26 cellular contexts compared by ENCODE assay signal in genomic region chr10:6536102-6536501, GRCh38. TPM values are rescaled to one million over a fixed set of nuclear protein-coding genes. Genes with fewer than 3 reads are reported as not detected.
DNase-seq lines count a peak whose midpoint lies in the region; ATAC-seq, FAIRE-seq and TF ChIP-seq lines count a peak whose summit lies in the region.
"Had no signal": no experiment of that assay in that cellular context is flagged by ENCODE, and none has a peak within 500 bp of the region (broad histone marks: within the 10 kb centered on the region; RNA-seq: fewer than 3 reads in every experiment).

No MANE protein-coding gene starts in this region.

- H3K18ac ChIP-seq in H1 (ENCODE audit: extremely low read depth, low read length) = no peak overlapping the region

- 0 out of 2 replicates have a peak overlapping the region, but pooled peaks have one; percentile 57 for H4K8ac ChIP-seq in H1 (ENCODE audit: extremely low read depth, insufficient read depth, low read length)

- H3K4me2 ChIP-seq in H1 (ENCODE audit: insufficient read depth in 1 of 2, low read depth in 2 of 2, low read length in 2 of 2) = no peak overlapping the region
- H3K4me2 ChIP-seq: hepatocyte had no signal

- H3K27ac ChIP-seq in H1 (ENCODE audit: low read depth, low read length) = no peak overlapping the region
- H3K27ac ChIP-seq: gastrocnemius medialis, hepatocyte, Peyer's patch, psoas muscle had no signal

- peaks cover 67% of the 10 kb centered on the region for H3K4me1 Mint-ChIP-seq in activated naive CD4-positive, alpha-beta T cell treated with anti-CD3 and anti-CD28 coated beads for 36 hours (ENCODE audit: low read depth)
- H3K4me1 Mint-ChIP-seq in activated CD8-positive, alpha-beta T cell treated with anti-CD3 and anti-CD28 coated beads, Interleukin-2, amount 10 ng/mL, durations not matched to agents 7 days and 5 days (ENCODE audit: low read depth) = peaks cover 71% of the 10 kb centered on the region
- H3K4me1 Mint-ChIP-seq: B cell had no signal

- H3K27ac Mint-ChIP-seq in activated naive CD4-positive, alpha-beta T cell treated with anti-CD3 and anti-CD28 coated beads for 36 hours = peak overlapping the region; percentile 62
- H3K27ac Mint-ChIP-seq in activated CD8-positive, alpha-beta T cell treated with anti-CD3 and anti-CD28 coated beads, Interleukin-2, amount 10 ng/mL, durations not matched to agents 7 days and 5 days = peak overlapping the region; percentile 10
- H3K27ac Mint-ChIP-seq: activated T-cell treated with anti-CD3 and anti-CD28 coated beads, Interleukin-2, amount 50 U/mL, for 72 hours; B cell had no signal

- H3K9me3 Mint-ChIP-seq in activated naive CD4-positive, alpha-beta T cell treated with anti-CD3 and anti-CD28 coated beads for 36 hours = no peaks in the 10 kb centered on the region
- H3K9me3 Mint-ChIP-seq in activated CD8-positive, alpha-beta T cell treated with anti-CD3 and anti-CD28 coated beads, Interleukin-2, amount 10 ng/mL, durations not matched to agents 7 days and 5 days (ENCODE audit: insufficient read depth) = no peaks in the 10 kb centered on the region
- H3K9me3 Mint-ChIP-seq: activated T-cell treated with anti-CD3 and anti-CD28 coated beads, Interleukin-2, amount 50 U/mL, for 72 hours had no signal

- POLR2A ChIA-PET in activated CD8-positive, alpha-beta T cell treated with anti-CD3 and anti-CD28 coated beads, Interleukin-2, amount 10 ng/mL, durations not matched to agents 7 days and 5 days (lab: Charles Lee) = no interaction called here
- POLR2A ChIA-PET in H1 (lab: Charles Lee; ENCODE audit: partially characterized antibody) = no interaction called here

- no peak overlapping the region for H4K5ac ChIP-seq in H1 (ENCODE audit: insufficient read length, low read depth, low read length)

- no peak overlapping the region for H3K56ac ChIP-seq in H1 (replicated peaks; ENCODE audit: insufficient read length, low read depth, low read length)

- H3K36me3 Mint-ChIP-seq in activated naive CD4-positive, alpha-beta T cell treated with anti-CD3 and anti-CD28 coated beads for 36 hours (ENCODE audit: low read depth) = peaks cover 7% of the 10 kb centered on the region
- H3K36me3 Mint-ChIP-seq in activated CD8-positive, alpha-beta T cell treated with anti-CD3 and anti-CD28 coated beads, Interleukin-2, amount 10 ng/mL, durations not matched to agents 7 days and 5 days (ENCODE audit: low read depth) = peaks cover 59% of the 10 kb centered on the region

- CTCF ChIA-PET in activated naive CD4-positive, alpha-beta T cell treated with anti-CD3 and anti-CD28 coated beads for 36 hours (lab: Charles Lee) = no interaction called here
- CTCF ChIA-PET in activated CD8-positive, alpha-beta T cell treated with anti-CD3 and anti-CD28 coated beads, Interleukin-2, amount 10 ng/mL, durations not matched to agents 7 days and 5 days (lab: Charles Lee) = interaction anchor here (1.4 kb wide), 1 partner anchor 63 kb away, joined by 4 read pairs; no protein-coding TSS in a partner anchor
- CTCF ChIA-PET in H1 (lab: Charles Lee; ENCODE audit: partially characterized antibody) = interaction anchor here (2.8 kb wide), 1 partner anchor 8 kb away, joined by 9 read pairs; no protein-coding TSS in a partner anchor

- H2AFZ ChIP-seq in H1 (ENCODE audit: low read length) = no peak overlapping the region
- H2AFZ ChIP-seq: hepatocyte had no signal

- H3K4me3 ChIP-seq in H1 (ENCODE audit: extremely low read depth in 1 of 4, insufficient read depth in 2 of 4, low read depth in 3 of 4, low read length in 4 of 4) = no peak overlapping the region
- H3K4me3 ChIP-seq: gastrocnemius medialis, hepatocyte, Peyer's patch, psoas muscle had no signal

- no peak overlapping the region for H4K91ac ChIP-seq in H1 (replicated peaks; ENCODE audit: insufficient read length, low read length)

- H3K9ac ChIP-seq in H1 (replicated peaks in 1 of 4; ENCODE audit: extremely low read depth in 1 of 4, low read depth in 3 of 4, low read length in 3 of 4) = no peak overlapping the region

- H2BK5ac ChIP-seq in H1 (ENCODE audit: low read depth, low read length) = no peak overlapping the region

- peaks cover 0 to 4% (median 2%) of the 10 kb centered on the region in 4 experiments; a peak in 3 of 7 replicates for H3K4me1 ChIP-seq in H1 (replicated peaks in 1 of 4; ENCODE audit: control insufficient read depth in 3 of 4, insufficient read depth in 4 of 4, low read length in 3 of 4)
- H3K4me1 ChIP-seq: Caco-2, Peyer's patch, psoas muscle had no signal

- no peak overlapping the region for H2BK15ac ChIP-seq in H1 (ENCODE audit: low read length)

- ATAC-seq in activated CD8-positive, alpha-beta T cell treated with anti-CD3 and anti-CD28 coated beads, Interleukin-2, amount 10 ng/mL, durations not matched to agents 7 days and 5 days = no peak
- ATAC-seq: activated T-cell treated with anti-CD3 and anti-CD28 coated beads, Interleukin-2, amount 50 U/mL, for 72 hours; gastrocnemius medialis; HCT116; left colon; psoas muscle had no signal

- no peaks in the 10 kb centered on the region for H3K9me3 ChIP-seq in H1 (ENCODE audit: insufficient read depth in 2 of 2, low read depth in 1 of 2, low read length in 1 of 2)
- H3K9me3 ChIP-seq: Caco-2, gastrocnemius medialis, Peyer's patch, psoas muscle had no signal

- H2BK120ac ChIP-seq in H1 (replicated peaks; ENCODE audit: low read depth, low read length) = no peak overlapping the region

- H2BK20ac ChIP-seq in H1 (ENCODE audit: low read length) = no peak overlapping the region

- H3K27me3 ChIP-seq in H1 (replicated peaks in 1 of 4; ENCODE audit: control insufficient read depth in 3 of 4, extremely low read depth in 1 of 4, insufficient read depth in 3 of 4, low read length in 3 of 4) = no peaks in the 10 kb centered on the region
- H3K27me3 ChIP-seq: gastrocnemius medialis, Peyer's patch had no signal

- H3K79me2 ChIP-seq in H1 (ENCODE audit: control insufficient read depth in 1 of 2, insufficient read depth in 2 of 2, low read length in 2 of 2) = no peaks in the 10 kb centered on the region
- H3K79me2 ChIP-seq: hepatocyte had no signal

- in situ Hi-C loops in GM13976 (cut with MboI; ENCODE audit: low sequenced_read_pairs, unreplicated experiment) = no loop called here

- no peak overlapping the region for H3K14ac ChIP-seq in H1 (ENCODE audit: insufficient read length)

- no peak overlapping the region for H2BK12ac ChIP-seq in H1 (ENCODE audit: low read depth, low read length)

- H3K4me3 Mint-ChIP-seq in activated naive CD4-positive, alpha-beta T cell treated with anti-CD3 and anti-CD28 coated beads for 36 hours = no peak overlapping the region
- H3K4me3 Mint-ChIP-seq in activated CD8-positive, alpha-beta T cell treated with anti-CD3 and anti-CD28 coated beads, Interleukin-2, amount 10 ng/mL, durations not matched to agents 7 days and 5 days = no peak overlapping the region
- H3K4me3 Mint-ChIP-seq: activated T-cell treated with anti-CD3 and anti-CD28 coated beads, Interleukin-2, amount 50 U/mL, for 72 hours; B cell had no signal

- no peak for TF ChIP-seq EP300 in H1 (IDR thresholded peaks at IDR 0.05; ENCODE audit: borderline replicate concordance in 1 of 2, low read depth in 2 of 2, low read length in 2 of 2)

- H3K36me3 ChIP-seq in H1 (ENCODE audit: control insufficient read depth in 2 of 4, insufficient read depth in 4 of 4, low read length in 3 of 4) = no peaks in the 10 kb centered on the region
- H3K36me3 ChIP-seq: gastrocnemius medialis, Peyer's patch had no signal

- H3K23ac ChIP-seq in H1 (ENCODE audit: insufficient read length) = no peak overlapping the region

- H3K23me2 ChIP-seq in H1 (ENCODE audit: low read depth, low read length) = no peaks in the 10 kb centered on the region; the same call in 1 of the 2 replicates

- TF ChIP-seq CTCF in H1 (IDR thresholded peaks at IDR 0.05; ENCODE audit: control extremely low read depth in 1 of 3, insufficient read depth in 1 of 3, low read depth in 1 of 3, low read length in 3 of 3) (no peak), GM13976 (IDR thresholded peaks at IDR 0.05; ENCODE audit: borderline replicate concordance, control extremely low read depth, extremely low read depth, insufficient read depth, missing control alignments) (no peak)

- no peaks in the 10 kb centered on the region; the same call in 1 of the 2 replicates for H3K79me1 ChIP-seq in H1 (ENCODE audit: low read depth, low read length)

- H4K20me1 ChIP-seq in H1 (replicated peaks in 1 of 2; ENCODE audit: control insufficient read depth in 1 of 2, insufficient read depth in 2 of 2, low read length in 2 of 2) = no peaks in the 10 kb centered on the region

- no peak for TF ChIP-seq POLR2A in H1 (IDR thresholded peaks at IDR 0.05; ENCODE audit: control extremely low read depth in 1 of 2, low read depth in 2 of 2, low read length in 2 of 2)

- H3K4ac ChIP-seq in H1 (replicated peaks; ENCODE audit: insufficient read length, low read depth, low read length) = no peak overlapping the region

- intact Hi-C loops in activated naive CD4-positive, alpha-beta T cell treated with anti-CD3 and anti-CD28 coated beads for 36 hours (cut with micrococcal nuclease) = no loop called here

- TF ChIP-seq RAD21 in H1 (IDR thresholded peaks at IDR 0.05 in 1 of 2, conservative IDR thresholded peaks at IDR 0.05 in 1 of 2; ENCODE audit: low read depth in 2 of 2, low read length in 2 of 2) = no peak

- H3K27me3 Mint-ChIP-seq in activated naive CD4-positive, alpha-beta T cell treated with anti-CD3 and anti-CD28 coated beads for 36 hours (ENCODE audit: low read depth) = no peaks in the 10 kb centered on the region
- no peaks in the 10 kb centered on the region for H3K27me3 Mint-ChIP-seq in activated CD8-positive, alpha-beta T cell treated with anti-CD3 and anti-CD28 coated beads, Interleukin-2, amount 10 ng/mL, durations not matched to agents 7 days and 5 days (ENCODE audit: low read depth)

- FAIRE-seq in H1 (lab: Jason Lieb, UNC) = no peak

- 94% methylated on average over 3 of the region's 3 CpGs; no CpG with 5 or more reads in 1 of the 2 experiments for WGBS in H1 (ENCODE audit: extremely low coverage in 1 of 2, insufficient coverage in 1 of 2, insufficient read length in 1 of 2, insufficient replicate concordance in 2 of 2, low coverage in 1 of 2, low lambda C conversion rate in 2 of 2, missing lambda C conversion rate in 1 of 2), 2 experiments

- H2AK5ac ChIP-seq in H1 (ENCODE audit: low read depth, low read length) = no peak overlapping the region

- DNase-seq in activated naive CD4-positive, alpha-beta T cell treated with anti-CD3 and anti-CD28 coated beads for 36 hours = no peak
- DNase-seq in activated naive CD4-positive, alpha-beta T cell treated with Interleukin-2 at 50 U/mL for 16 hours = no peak
- no peak for DNase-seq in activated CD8-positive, alpha-beta T cell treated with anti-CD3 and anti-CD28 coated beads, Interleukin-2, amount 10 ng/mL, durations not matched to agents 7 days and 5 days
- DNase-seq in H1 (ENCODE audit: low read depth in 1 of 2, low spot score in 2 of 2) (no peak), GM13976 (ENCODE audit: low spot score) (no peak), NCI-H2029 (lab: John Stamatoyannopoulos, UW) (no peak), NCI-H446 treated with DMSO at 0.1 percent for 48 hours (lab: John Stamatoyannopoulos, UW) (no peak)
- DNase-seq: activated T-cell treated with anti-CD3 and anti-CD28 coated beads, Interleukin-2, amount 50 U/mL, for 72 hours; Caco-2; central memory CD4-positive, alpha-beta T cell; gastrocnemius medialis; GDM1; left colon; NCI-H1105 treated with DMSO at 0.1 percent for 48 hours; NCI-H2081 treated with DMSO at 0.1 percent for 48 hours; NCI-H345; NCI-H748 treated with DMSO at 0.1 percent for 48 hours; Peyer's patch; psoas muscle; SIG-M5; stimulated activated CD4-positive, alpha-beta T cell treated with anti-CD3 and anti-CD28 coated beads, Interleukin-4, amount 100 ng/mL, for 4 hours; stimulated activated naive CD4-positive, alpha-beta T cell treated with Interleukin-2 at 50 U/mL for 16 hours; SW 1271 had no signal

RNA-seq across cellular contexts. Expression of gene PRKCQ, which starts 44.0 kb away (rescaled TPM):
- total RNA-seq in activated naive CD4-positive, alpha-beta T cell treated with anti-CD3 and anti-CD28 coated beads for 36 hours = 10 to 100 TPM; 49.5 to 53.0 TPM
- 10 to 100 TPM; 60.1 to 60.9 TPM for total RNA-seq in activated CD8-positive, alpha-beta T cell treated with anti-CD3 and anti-CD28 coated beads, Interleukin-2, amount 10 ng/mL, durations not matched to agents 7 days and 5 days
- total RNA-seq in H1 (2021; fragmentation: NEBNext Ultra II Directional; extraction: Animal tissue kit (Norgen Biotek cat#: 25700)) = 21.4 and 22.6 TPM in 2 replicates
- 6.8 and 9.1 TPM in 2 replicates for polyA plus RNA-seq in H1 (2011; rRNA removed)
- 11.8 TPM for polyA plus RNA-seq in H1 (2011; cell fraction: cytosol; rRNA removed)
- 12.2 TPM for polyA plus RNA-seq in H1 (2011; cell fraction: nucleus; rRNA removed)
- polyA plus RNA-seq in H1 (2012, experiment 1 of 2) = 13.8 to 17.4 TPM (median 15.2 TPM) in 4 replicates
- polyA plus RNA-seq in H1 (2012, experiment 2 of 2) = 4.0 TPM
- polyA plus RNA-seq in H1 (2013, experiment 1 of 2) = 17.3 TPM
- polyA plus RNA-seq in H1 (2013, experiment 2 of 2) = 16.3 TPM
- polyA minus RNA-seq in H1 (2011; rRNA and poly(A)+ RNA removed) = 25.4 and 30.1 TPM in 2 replicates
- 8.9 TPM for polyA minus RNA-seq in H1 (2011; cell fraction: cytosol; rRNA and poly(A)+ RNA removed)
- polyA minus RNA-seq in H1 (2011; cell fraction: nucleus; rRNA and poly(A)+ RNA removed) = 27.3 TPM
